9 cellular contexts compared by ENCODE assay signal in the genomic region with DNA sequence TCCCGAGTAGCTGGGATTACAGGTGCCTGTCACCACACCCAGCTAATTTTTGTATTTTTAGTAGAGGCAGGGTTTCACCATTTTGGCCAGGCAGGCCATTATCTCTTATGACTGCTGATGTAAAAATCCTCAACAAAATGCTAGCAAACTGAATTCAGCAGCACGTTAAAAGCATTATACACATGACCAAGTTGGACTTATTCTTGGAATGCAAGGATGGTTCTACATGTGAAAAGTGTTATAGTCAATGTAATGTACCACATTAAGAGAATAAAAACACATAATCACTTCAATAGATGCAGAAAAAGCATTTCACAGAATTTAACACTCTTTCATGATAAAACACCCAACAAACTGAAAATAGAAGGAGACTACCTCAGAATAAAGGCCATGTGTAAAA. TPM values are rescaled to one million over a fixed set of nuclear protein-coding genes. Genes with fewer than 3 reads are reported as not detected.
"Had no signal": no experiment of that assay in that cellular context is flagged by ENCODE, and none has a peak within 500 bp of the region (broad histone marks: within the 10 kb centered on the region; RNA-seq: fewer than 3 reads in every experiment).

No MANE protein-coding gene starts in this region.

- ATAC-seq: GM23338 had no signal

- H2AFZ ChIP-seq: GM23338 had no signal

- FAIRE-seq: H1, H54, HTR-8/SVneo had no signal

- H3K4me2 ChIP-seq: GM23338 had no signal

- H3K4me3 ChIP-seq: GM23338 had no signal

- DNase-seq: H9, HCEC 1CT, IMR-90, KBM-7 had no signal

RNA-seq across cellular contexts. Expression of gene ANKUB1, which starts 40.9 kb away (rescaled TPM):
- total RNA-seq: GM23338, H1, H9, HT-29, IMR-90 had no signal
- polyA plus RNA-seq: GM23338, H1, IMR-90 had no signal
